ENCODE assay signal across 8 cellular contexts in the genomic region with DNA sequence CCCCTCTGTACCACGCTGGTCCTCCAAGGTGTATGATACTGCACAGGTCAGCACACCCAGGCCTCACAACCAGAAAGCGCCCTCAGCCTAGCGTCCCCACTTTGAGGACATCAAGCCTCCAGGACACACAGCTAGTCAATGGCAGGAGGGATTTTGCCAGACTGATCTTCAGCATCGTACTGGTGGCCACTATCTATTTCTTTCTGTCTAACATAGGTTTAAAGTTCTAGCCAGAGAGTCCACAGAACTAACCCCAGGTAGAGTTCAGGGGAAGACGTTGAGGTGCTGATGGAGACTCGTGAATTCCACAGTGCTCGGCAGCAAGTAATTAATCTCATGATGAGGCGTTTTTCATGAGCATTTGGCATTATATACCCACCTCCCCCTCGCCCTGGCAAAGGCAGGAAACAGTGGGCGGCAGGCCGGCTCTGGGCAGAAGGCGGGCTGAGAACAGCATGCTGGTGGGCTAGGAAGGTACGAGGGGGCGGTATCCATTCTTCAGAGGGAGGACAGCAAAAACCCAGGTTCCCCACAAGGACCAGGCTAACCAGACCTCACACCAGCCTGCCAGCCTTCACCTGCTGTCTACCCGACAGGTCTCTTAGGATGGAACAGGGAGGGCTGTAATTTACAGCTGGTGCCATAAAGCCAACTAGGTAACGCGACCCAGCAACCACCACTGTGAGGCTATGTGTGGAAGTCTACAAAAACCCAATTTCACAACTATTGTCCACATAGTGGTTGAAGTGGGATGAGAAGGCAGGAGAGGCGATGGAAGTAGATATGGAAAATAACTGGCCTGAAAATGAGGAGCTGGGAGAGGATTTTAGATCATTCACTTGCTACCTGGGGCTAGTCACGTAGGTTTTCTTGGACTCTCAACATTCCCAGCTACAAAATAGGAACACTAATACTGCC. TPM values are rescaled to one million over a fixed set of nuclear protein-coding genes. Genes with fewer than 3 reads are reported as not detected.
DNase-seq lines count a peak whose midpoint lies in the region; ATAC-seq and TF ChIP-seq lines count a peak whose summit lies in the region.

No MANE protein-coding gene starts in this region.

- H3K27me3 Mint-ChIP-seq in natural killer cell (ENCODE audit: low read depth in 2 of 2) = no peaks in the 10 kb centered on the region

- H3K9me3 ChIP-seq in OCI-LY7 (ENCODE audit: low read length) (no peaks in the 10 kb centered on the region), mammary epithelial cell (replicated peaks; ENCODE audit: insufficient read depth, low read length) (no peaks in the 10 kb centered on the region)

- peak; percentile 55 for DNase-seq in Ammon's horn (ENCODE audit: low spot score)
- no peak for DNase-seq in OCI-LY7 (ENCODE audit: low spot score)
- DNase-seq in mammary epithelial cell = no peak
- no peak for DNase-seq in natural killer cell
- no peak for DNase-seq in cortex of kidney (lab: John Stamatoyannopoulos, UW)

- peaks cover 88 to 89% of the 10 kb centered on the region in 2 donors for H3K4me1 Mint-ChIP-seq in natural killer cell

- 11% methylated on average over 16 of the region's 19 CpGs for WGBS in mammary epithelial cell (ENCODE audit: low coverage, missing lambda C conversion rate)

- no peaks in the 10 kb centered on the region for H3K27me3 ChIP-seq in mammary epithelial cell (ENCODE audit: insufficient read depth, low read length)

- POLR2A ChIA-PET in OCI-LY7 (lab: Charles Lee) = no interaction called here

- peak overlapping the region; percentile 31; the same call in 1 of the 2 replicates for H3K4me2 ChIP-seq in OCI-LY7 (ENCODE audit: low read length)
- peak overlapping the region; percentile 77 for H3K4me2 ChIP-seq in mammary epithelial cell (ENCODE audit: insufficient read depth, low read depth, low read length)

- dilution Hi-C loops in mammary epithelial cell (cut with HindIII; ENCODE audit: low sequenced_read_pairs) = loop anchor here (5.0 kb wide), 2 partner anchors 37 to 98 kb away; no protein-coding TSS in a partner anchor

- in situ Hi-C loops in mammary epithelial cell (cut with MboI; ENCODE audit: low sequenced_read_pairs in 2 of 2) = no loop called here

- ATAC-seq in natural killer cell (peak in 2 of 3 donors; percentile 10 to 21), HG02852 (IDR thresholded peaks at IDR 0.05; ENCODE audit: unreplicated experiment) (no peak), HG02623 (IDR thresholded peaks at IDR 0.05; ENCODE audit: unreplicated experiment) (no peak), GM21390 (IDR thresholded peaks at IDR 0.05; ENCODE audit: unreplicated experiment) (no peak)

- TF ChIP-seq CTCF in OCI-LY7 (conservative IDR thresholded peaks at IDR 0.05; ENCODE audit: low read length) (no peak), mammary epithelial cell (conservative IDR thresholded peaks at IDR 0.05 in 1 of 2, IDR thresholded peaks at IDR 0.05 in 1 of 2; ENCODE audit: extremely low read depth in 1 of 2, insufficient read depth in 1 of 2, low read depth in 1 of 2, low read length in 2 of 2) (no peak), natural killer cell (IDR thresholded peaks at IDR 0.05) (no peak)

- H3K79me2 ChIP-seq in OCI-LY7 (ENCODE audit: insufficient read depth, low read depth, low read length) (peaks cover 99% of the 10 kb centered on the region), mammary epithelial cell (ENCODE audit: insufficient read depth, low read length) (peaks cover 100% of the 10 kb centered on the region)

- H3K4me3 ChIP-seq in OCI-LY7 (ENCODE audit: low read depth, low read length, poor library complexity, severe bottlenecking) (no peak overlapping the region), mammary epithelial cell (replicated peaks in 1 of 3; ENCODE audit: insufficient read depth in 1 of 3, low read depth in 2 of 3, low read length in 3 of 3) (peak overlapping the region in 1 of 3 experiments; percentile 15)

- H3K4me1 ChIP-seq in OCI-LY7 (ENCODE audit: insufficient read depth, low read length, poor library complexity, severe bottlenecking) (peaks cover 51% of the 10 kb centered on the region), mammary epithelial cell (ENCODE audit: insufficient read depth, low read length) (peaks cover 95% of the 10 kb centered on the region)

- H3K36me3 Mint-ChIP-seq in natural killer cell = no peaks in the 10 kb centered on the region

- no peak overlapping the region for H3K27ac ChIP-seq in OCI-LY7 (ENCODE audit: low read depth, low read length, poor library complexity, severe bottlenecking)
- H3K27ac ChIP-seq in mammary epithelial cell (ENCODE audit: insufficient read depth, low read depth, low read length) = peak overlapping the region; percentile 74

- H2AFZ ChIP-seq in OCI-LY7 (ENCODE audit: low read length) (no peak overlapping the region), mammary epithelial cell (ENCODE audit: low read depth, low read length) (no peak overlapping the region)

- H4K20me1 ChIP-seq in OCI-LY7 (ENCODE audit: insufficient read depth, low read length) = peaks cover 12% of the 10 kb centered on the region
- H4K20me1 ChIP-seq in mammary epithelial cell (ENCODE audit: insufficient read depth, low read length) = peaks cover 19% of the 10 kb centered on the region

- peak overlapping the region; percentile 79 for H3K4me3 Mint-ChIP-seq in natural killer cell

- BruUV-seq in OCI-LY7 (replicated peaks; lab: Mats Ljungman, UMichigan) (no TSS peak), mammary epithelial cell (replicated peaks; lab: Mats Ljungman, UMichigan) (no TSS peak)

- no peaks in the 10 kb centered on the region for H3K9me3 Mint-ChIP-seq in natural killer cell

- intact Hi-C loops in OCI-LY7 (cut with micrococcal nuclease; ENCODE audit: unreplicated experiment) = no loop called here
- intact Hi-C loops in mammary epithelial cell (cut with micrococcal nuclease) = loop anchor here (2.0 kb wide), 1 partner anchor 16 kb away; no protein-coding TSS in a partner anchor
- intact Hi-C loops in natural killer cell (cut with micrococcal nuclease) = loop anchor here (5.0 kb wide), 1 partner anchor 83 kb away; no protein-coding TSS in a partner anchor

- H3K36me3 ChIP-seq in OCI-LY7 (ENCODE audit: insufficient read depth, low read length) (peaks cover 47% of the 10 kb centered on the region), mammary epithelial cell (ENCODE audit: insufficient read depth, low read length) (peaks cover 14% of the 10 kb centered on the region)

- no peaks in the 10 kb centered on the region for H3K9me2 ChIP-seq in OCI-LY7 (ENCODE audit: insufficient read depth, low read length)

- peak overlapping the region; percentile 90 to 96 for H3K27ac Mint-ChIP-seq in natural killer cell

- peak overlapping the region; percentile 55 for H3K9ac ChIP-seq in mammary epithelial cell (ENCODE audit: insufficient read depth, low read length)

- CTCF ChIA-PET in OCI-LY7 (lab: Charles Lee; ENCODE audit: unreplicated experiment) = no interaction called here
- CTCF ChIA-PET in mammary epithelial cell (lab: Charles Lee; ENCODE audit: low non-redundant PET) = no interaction called here

RNA-seq across cellular contexts. Expression of a gene that starts 18.5 kb away (rescaled TPM):
- 112 and 133 TPM in 2 replicates for total RNA-seq in OCI-LY7 (2014; rRNA removed; shearing (Covaris generic))
- total RNA-seq in OCI-LY7 (2022) (213 and 223 TPM in 2 replicates), mammary epithelial cell (1,000 to 10,000 TPM; 1,183 to 1,246 TPM), natural killer cell (1,000 to 10,000 TPM in 1 of 3 donors, 100 to 1,000 TPM in 2; 803 to 1,038 (median 808) TPM)
- 295 TPM for polyA plus RNA-seq in mammary epithelial cell
- polyA minus RNA-seq in mammary epithelial cell = 996 TPM

Comparison
In these comparisons a context has a peak if more than half of its experiments do, and no peak if none do; other contexts are left out.
1. ATAC-seq: peak in natural killer cell (2 of 3); none in HG02852 (single experiment), HG02623 (single experiment) and GM21390 (single experiment).